In genomic region chr11:64856382-64857227, GRCh38 we compare ENCODE assay signal across 8 cellular contexts. TPM values are rescaled to one million over a fixed set of nuclear protein-coding genes. Genes with fewer than 3 reads are reported as not detected.
A peak's percentile ranks its signal among the peaks of the same experiment; 100 is the strongest.
DNase-seq lines count a peak whose midpoint lies in the region; ATAC-seq and TF ChIP-seq lines count a peak whose summit lies in the region.

No MANE protein-coding gene starts in this region.

- peak; percentile 91 for DNase-seq in Calu3
- peak; percentile 65 for DNase-seq in NOMO-1 treated with DMSO at 0.1 percent for 48 hours (lab: John Stamatoyannopoulos, UW; ENCODE audit: unreplicated experiment)
- peak; percentile 53 for DNase-seq in activated naive CD8-positive, alpha-beta T cell treated with anti-CD3 and anti-CD28 coated beads, Interleukin-2, amount 10 ng/mL, durations not matched to agents 7 days and 5 days
- peak in 27 of 51 donors; percentile 24 to 72 (median 51) for DNase-seq in hypothalamus (lab: John Stamatoyannopoulos, UW)
- DNase-seq in stimulated activated CD8-positive, alpha-beta memory T cell treated with anti-CD3 and anti-CD28 coated beads, Interleukin-15, amount 100 ng/mL, for 48 hours (ENCODE audit: low read depth in 2 of 2) = peak; percentile 72 to 78
- DNase-seq in foreskin melanocyte = no peak
- no peak for DNase-seq in NCI-H2196 treated with DMSO at 0.1 percent for 48 hours (lab: John Stamatoyannopoulos, UW; ENCODE audit: unreplicated experiment)

- no TSS peak for BruUV-seq in Calu3 (replicated peaks; lab: Mats Ljungman, UMichigan)

- H3K4me3 Mint-ChIP-seq in Calu3 (ENCODE audit: low read depth, unreplicated experiment) = peak overlapping the region; percentile 47
- peak overlapping the region; percentile 62 for H3K4me3 Mint-ChIP-seq in activated naive CD8-positive, alpha-beta T cell treated with anti-CD3 and anti-CD28 coated beads, Interleukin-2, amount 10 ng/mL, durations not matched to agents 7 days and 5 days

- no peak for ATAC-seq in activated naive CD8-positive, alpha-beta T cell treated with anti-CD3 and anti-CD28 coated beads, Interleukin-2, amount 10 ng/mL, durations not matched to agents 7 days and 5 days (ENCODE audit: low read depth)
- ATAC-seq in GM18907 (IDR thresholded peaks at IDR 0.05; ENCODE audit: unreplicated experiment) = no peak

- POLR2A ChIA-PET in activated naive CD8-positive, alpha-beta T cell treated with anti-CD3 and anti-CD28 coated beads, Interleukin-2, amount 10 ng/mL, durations not matched to agents 7 days and 5 days (lab: Charles Lee) = interaction anchor here (0.7 to 27.4 kb wide), 3 partner anchors 8 to 27 kb away, joined by 3 to 782 read pairs (median 3); partner anchors contain the start of gene EHD1

- H3K27ac Mint-ChIP-seq in Calu3 (ENCODE audit: unreplicated experiment) = peak overlapping the region; percentile 84
- H3K27ac Mint-ChIP-seq in activated naive CD8-positive, alpha-beta T cell treated with anti-CD3 and anti-CD28 coated beads, Interleukin-2, amount 10 ng/mL, durations not matched to agents 7 days and 5 days = peak overlapping the region; percentile 63

- H3K27me3 Mint-ChIP-seq in Calu3 (ENCODE audit: unreplicated experiment) = no peaks in the 10 kb centered on the region
- H3K27me3 Mint-ChIP-seq in activated naive CD8-positive, alpha-beta T cell treated with anti-CD3 and anti-CD28 coated beads, Interleukin-2, amount 10 ng/mL, durations not matched to agents 7 days and 5 days = no peaks in the 10 kb centered on the region

- H3K36me3 Mint-ChIP-seq in Calu3 (ENCODE audit: insufficient read depth, unreplicated experiment) = peaks cover 68% of the 10 kb centered on the region
- peaks cover 26% of the 10 kb centered on the region for H3K36me3 Mint-ChIP-seq in activated naive CD8-positive, alpha-beta T cell treated with anti-CD3 and anti-CD28 coated beads, Interleukin-2, amount 10 ng/mL, durations not matched to agents 7 days and 5 days

- H3K4me1 Mint-ChIP-seq in Calu3 (ENCODE audit: low read depth, unreplicated experiment) = peaks cover 45% of the 10 kb centered on the region
- H3K4me1 Mint-ChIP-seq in activated naive CD8-positive, alpha-beta T cell treated with anti-CD3 and anti-CD28 coated beads, Interleukin-2, amount 10 ng/mL, durations not matched to agents 7 days and 5 days = peaks cover 70% of the 10 kb centered on the region

- TF ChIP-seq CTCF in Calu3 (IDR thresholded peaks at IDR 0.05; ENCODE audit: unreplicated experiment) = no peak

- intact Hi-C loops in Calu3 (cut with micrococcal nuclease; ENCODE audit: unreplicated experiment) = no loop called here

- CTCF ChIA-PET in Calu3 (lab: Charles Lee) = interaction anchor here (0.5 to 2.1 kb wide), 9 partner anchors 9 to 157 kb away, joined by 3 to 15 read pairs (median 4); partner anchors contain the start of genes ARL2, BATF2 and EHD1

- no peaks in the 10 kb centered on the region for H3K9me3 Mint-ChIP-seq in Calu3 (ENCODE audit: low read depth, unreplicated experiment)
- no peaks in the 10 kb centered on the region for H3K9me3 Mint-ChIP-seq in activated naive CD8-positive, alpha-beta T cell treated with anti-CD3 and anti-CD28 coated beads, Interleukin-2, amount 10 ng/mL, durations not matched to agents 7 days and 5 days

RNA-seq across cellular contexts. Expression of gene CDC42BPG, which starts 12.2 kb away (rescaled TPM):
- total RNA-seq in Calu3 (2022) = 26.5 and 33.0 TPM in 2 replicates
- total RNA-seq in activated naive CD8-positive, alpha-beta T cell treated with anti-CD3 and anti-CD28 coated beads, Interleukin-2, amount 10 ng/mL, durations not matched to agents 7 days and 5 days = 1 to 10 TPM; 3.4 to 3.5 TPM

RNA-seq across cellular contexts. Expression of gene EHD1, which starts 21.8 kb away (rescaled TPM):
- total RNA-seq in Calu3 (2022) = 92.8 and 101 TPM in 2 replicates
- total RNA-seq in activated naive CD8-positive, alpha-beta T cell treated with anti-CD3 and anti-CD28 coated beads, Interleukin-2, amount 10 ng/mL, durations not matched to agents 7 days and 5 days = 100 to 1,000 TPM; 187 to 195 TPM

RNA-seq across cellular contexts. Expression of gene MEN1, which starts 46.3 kb away (rescaled TPM):
- total RNA-seq in Calu3 (2022) = 39.8 and 41.0 TPM in 2 replicates
- 10 to 100 TPM; 37.4 to 39.0 TPM for total RNA-seq in activated naive CD8-positive, alpha-beta T cell treated with anti-CD3 and anti-CD28 coated beads, Interleukin-2, amount 10 ng/mL, durations not matched to agents 7 days and 5 days

RNA-seq across cellular contexts. Expression of gene MAP4K2, which starts 53.6 kb away (rescaled TPM):
- total RNA-seq in Calu3 (2022) = 17.0 and 17.4 TPM in 2 replicates
- 10 to 100 TPM; 92.0 to 96.2 TPM for total RNA-seq in activated naive CD8-positive, alpha-beta T cell treated with anti-CD3 and anti-CD28 coated beads, Interleukin-2, amount 10 ng/mL, durations not matched to agents 7 days and 5 days

Comparison
In these comparisons a context has a peak if more than half of its experiments do, and no peak if none do; other contexts are left out.
1. DNase-seq: peak in Calu3 (single experiment), NOMO-1 treated with DMSO at 0.1 percent for 48 hours (single experiment), activated naive CD8-positive, alpha-beta T cell treated with anti-CD3 and anti-CD28 coated beads, Interleukin-2, amount 10 ng/mL, durations not matched to agents 7 days and 5 days (single experiment), hypothalamus (27 of 51) and stimulated activated CD8-positive, alpha-beta memory T cell treated with anti-CD3 and anti-CD28 coated beads, Interleukin-15, amount 100 ng/mL, for 48 hours (2 of 2); none in foreskin melanocyte (single experiment) and NCI-H2196 treated with DMSO at 0.1 percent for 48 hours (single experiment).